17 cellular contexts compared by ENCODE assay signal in the genomic region with DNA sequence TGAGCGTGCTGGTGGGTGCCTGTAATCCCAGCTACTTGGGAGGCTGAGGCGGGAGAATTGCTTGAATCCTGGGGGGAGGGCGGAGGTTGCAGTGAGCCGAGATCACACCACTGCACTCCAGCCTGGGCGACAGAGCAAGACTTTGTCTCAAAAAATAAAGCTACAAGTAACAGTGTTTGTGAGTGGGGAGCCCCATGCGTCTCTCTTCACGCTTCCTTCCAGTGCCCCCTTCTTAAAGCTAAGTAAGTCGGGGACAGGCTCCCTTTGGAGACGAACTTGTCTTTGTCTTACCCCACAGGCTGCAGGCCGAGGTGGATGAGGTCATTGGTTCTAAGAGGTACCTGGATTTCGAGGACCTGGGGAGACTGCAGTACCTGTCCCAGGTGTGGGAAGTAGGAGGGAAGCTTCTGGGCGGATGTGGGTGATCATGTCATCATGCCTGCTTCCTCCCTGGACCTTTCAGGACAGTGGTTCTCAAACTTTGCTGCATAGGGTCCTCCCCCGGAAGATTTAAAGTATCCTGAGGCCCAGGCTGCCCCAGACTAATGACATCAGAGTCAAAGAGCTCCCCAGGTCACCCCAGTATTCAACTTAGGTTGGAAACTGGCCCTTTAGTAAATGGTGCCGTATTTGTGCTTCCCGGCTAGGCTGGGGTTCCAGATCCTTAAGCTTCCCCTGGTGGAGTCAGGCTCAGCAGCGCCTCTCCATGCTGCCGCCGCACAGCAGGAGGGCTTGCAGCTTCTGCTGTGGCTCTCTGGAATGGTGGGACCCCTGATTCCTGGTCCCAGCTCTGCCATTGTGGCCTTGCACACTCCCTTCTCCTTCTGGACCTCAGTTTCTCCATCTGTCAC. TPM values are rescaled to one million over a fixed set of nuclear protein-coding genes. Genes with fewer than 3 reads are reported as not detected.
"Had no signal": no experiment of that assay in that cellular context is flagged by ENCODE, and none has a peak within 500 bp of the region (broad histone marks: within the 10 kb centered on the region; RNA-seq: fewer than 3 reads in every experiment).

No MANE protein-coding gene starts in this region.

- H3K27ac ChIP-seq: adrenal gland, foreskin keratinocyte, hepatocyte, ovary, SK-N-MC, spleen, thoracic aorta had no signal

- H3K36me3 Mint-ChIP-seq: activated naive CD4-positive, alpha-beta T cell treated with anti-CD3 and anti-CD28 coated beads, Interleukin-2, amount 50 U/mL, for 72 hours had no signal

- H3K4me1 Mint-ChIP-seq: neural crest cell had no signal

- H3K9me3 Mint-ChIP-seq: activated B cell treated with CpG ODN at 0.5 μM for 24 hours; activated CD8-positive, alpha-beta T cell treated with anti-CD3 and anti-CD28 coated beads for 36 hours; activated naive CD4-positive, alpha-beta T cell treated with anti-CD3 and anti-CD28 coated beads, Interleukin-2, amount 50 U/mL, for 72 hours; activated T-cell treated with anti-CD3 and anti-CD28 coated beads, Interleukin-2, amount 50 U/mL, for 72 hours; neural crest cell had no signal

- DNase-seq: activated B cell treated with CpG ODN at 0.5 μM for 24 hours; activated CD4-positive, alpha-beta T cell treated with anti-CD3 and anti-CD28 coated beads for 4 hours; activated CD8-positive, alpha-beta T cell treated with anti-CD3 and anti-CD28 coated beads for 36 hours; activated gamma-delta T cell treated with Interleukin-2 at 50 U/mL for 16 hours; activated T-cell treated with anti-CD3 and anti-CD28 coated beads, Interleukin-2, amount 50 U/mL, for 72 hours; adrenal gland; foreskin keratinocyte; left colon; midbrain; spleen; stimulated activated naive B cell treated with anti-CD40 and anti-IgM and Interleukin-4, amounts not matched to agents 10 μg/mL and 1 μg/mL and 100 μg/mL, for 72 hours had no signal

- ATAC-seq: activated CD8-positive, alpha-beta T cell treated with anti-CD3 and anti-CD28 coated beads for 36 hours; activated naive CD4-positive, alpha-beta T cell treated with anti-CD3 and anti-CD28 coated beads, Interleukin-2, amount 50 U/mL, for 72 hours; activated T-cell treated with anti-CD3 and anti-CD28 coated beads, Interleukin-2, amount 50 U/mL, for 72 hours; foreskin keratinocyte; left colon; stimulated activated naive B cell treated with anti-CD40 and anti-IgM and Interleukin-4, amounts not matched to agents 10 μg/mL and 1 μg/mL and 100 μg/mL, for 72 hours had no signal

- H3K9me3 ChIP-seq: adrenal gland, ovary, spleen, thoracic aorta had no signal

- H3K27ac Mint-ChIP-seq: activated B cell treated with CpG ODN at 0.5 μM for 24 hours; activated CD8-positive, alpha-beta T cell treated with anti-CD3 and anti-CD28 coated beads for 36 hours; activated naive CD4-positive, alpha-beta T cell treated with anti-CD3 and anti-CD28 coated beads, Interleukin-2, amount 50 U/mL, for 72 hours; activated T-cell treated with anti-CD3 and anti-CD28 coated beads, Interleukin-2, amount 50 U/mL, for 72 hours; stimulated activated naive B cell treated with anti-CD40 and anti-IgM and Interleukin-4, amounts not matched to agents 10 μg/mL and 1 μg/mL and 100 μg/mL, for 72 hours had no signal

- H3K4me1 ChIP-seq: adrenal gland, foreskin keratinocyte, spleen had no signal

- H3K4me3 ChIP-seq: adrenal gland, hepatocyte, ovary, SK-N-MC, spleen, thoracic aorta had no signal

- H3K36me3 ChIP-seq: adrenal gland, ovary, spleen, thoracic aorta had no signal

- H3K4me3 Mint-ChIP-seq: activated B cell treated with CpG ODN at 0.5 μM for 24 hours; activated CD8-positive, alpha-beta T cell treated with anti-CD3 and anti-CD28 coated beads for 36 hours; activated T-cell treated with anti-CD3 and anti-CD28 coated beads, Interleukin-2, amount 50 U/mL, for 72 hours; neural crest cell; stimulated activated naive B cell treated with anti-CD40 and anti-IgM and Interleukin-4, amounts not matched to agents 10 μg/mL and 1 μg/mL and 100 μg/mL, for 72 hours had no signal

- H3K27me3 ChIP-seq: adrenal gland, hepatocyte, ovary had no signal

RNA-seq across cellular contexts. Expression of a gene that starts 37.1 kb away (rescaled TPM):
- total RNA-seq: activated B cell treated with CpG ODN at 0.5 μM for 24 hours had no signal
